In genomic region chrX:65034641-65035450, GRCh38 we compare ENCODE assay signal across 8 cellular contexts. TPM values are rescaled to one million over a fixed set of nuclear protein-coding genes. Genes with fewer than 3 reads are reported as not detected.
A peak's percentile ranks its signal among the peaks of the same experiment; 100 is the strongest.
DNase-seq lines count a peak whose midpoint lies in the region; ATAC-seq and TF ChIP-seq lines count a peak whose summit lies in the region.

Gene ZC3H12B, plus strand, starts transcription at chrX:65034826.

- peak within 1 kb of the TSS; percentile 90 for H2AFZ ChIP-seq in Loucy (ENCODE audit: low read length)

- H3K4me3 Mint-ChIP-seq in chondrocyte (ENCODE audit: unreplicated experiment) = peak within 1 kb of the TSS; percentile 82

- peaks cover 6% of the 10 kb centered on the region for H3K4me1 Mint-ChIP-seq in chondrocyte (ENCODE audit: low read depth)

- H3K4me1 ChIP-seq in Loucy (ENCODE audit: insufficient read depth, low read length, poor library complexity, severe bottlenecking) = peaks cover 20% of the 10 kb centered on the region

- peak within 1 kb of the TSS; percentile 94 for H3K4me3 ChIP-seq in Loucy (ENCODE audit: low read length, poor library complexity, severe bottlenecking)

- peaks cover 9% of the 10 kb centered on the region for H3K9me3 Mint-ChIP-seq in chondrocyte (ENCODE audit: low read depth)

- no peaks in the 10 kb centered on the region for H3K27me3 ChIP-seq in Loucy (ENCODE audit: insufficient read depth, low read length, poor library complexity, severe bottlenecking)

- DNase-seq in ELR (ENCODE audit: low read depth) (peak; percentile 72), chondrocyte (ENCODE audit: low spot score) (peak; percentile 88), kidney tubule cell (ENCODE audit: low spot score) (peak; percentile 79), NCI-H2107 (lab: John Stamatoyannopoulos, UW) (no peak)
- peak; percentile 76 for DNase-seq in activated CD4-positive, CD25-positive, alpha-beta regulatory T cell treated with anti-CD3 and anti-CD28 coated beads, Interleukin-2, amount 50 U/mL, for 72 hours
- DNase-seq in stimulated activated CD4-positive, alpha-beta T cell treated with anti-CD3 and anti-CD28 coated beads, Interleukin-1b, Interleukin-23, amount 100 ng/mL, for 24 hours (ENCODE audit: low read depth in 4 of 4, low spot score in 1 of 4) = peak; percentile 49 to 71 (median 64)

- peak within 1 kb of the TSS; percentile 92 for H3K27ac Mint-ChIP-seq in chondrocyte (ENCODE audit: unreplicated experiment)

- peaks cover 18% of the 10 kb centered on the region for H3K79me2 ChIP-seq in Loucy (ENCODE audit: insufficient read depth, low read length)

- no peaks in the 10 kb centered on the region for H3F3A ChIP-seq in Loucy (ENCODE audit: low read depth)

- H3K27me3 Mint-ChIP-seq in chondrocyte (ENCODE audit: low read depth) = no peaks in the 10 kb centered on the region

- H3K36me3 Mint-ChIP-seq in chondrocyte (ENCODE audit: low read depth) = no peaks in the 10 kb centered on the region

- H3K36me3 ChIP-seq in Loucy (ENCODE audit: insufficient read depth, low read length) = no peaks in the 10 kb centered on the region

- no peaks in the 10 kb centered on the region for H4K20me1 ChIP-seq in Loucy (ENCODE audit: insufficient read depth, low read length, poor library complexity, severe bottlenecking)

- H3K9me3 ChIP-seq in Loucy (ENCODE audit: insufficient read depth, low read depth, low read length) = no peaks in the 10 kb centered on the region

- ATAC-seq in GM21825 (IDR thresholded peaks at IDR 0.05; ENCODE audit: unreplicated experiment) = peak; percentile 96

- H3K4me2 ChIP-seq in Loucy (ENCODE audit: low read depth, low read length, poor library complexity, severe bottlenecking) = peak within 1 kb of the TSS; percentile 86

- H3K9ac ChIP-seq in Loucy (ENCODE audit: low read depth, low read length, poor library complexity, severe bottlenecking) = peak within 1 kb of the TSS; percentile 90

- H3K9me2 ChIP-seq in Loucy (replicated peaks; ENCODE audit: low read depth, low read length) = no peaks in the 10 kb centered on the region

- peak; percentile 48 for TF ChIP-seq CTCF in Loucy (conservative IDR thresholded peaks at IDR 0.05; ENCODE audit: low read length)
- peak; percentile 77 for TF ChIP-seq CTCF in chondrocyte (IDR thresholded peaks at IDR 0.05)

RNA-seq across cellular contexts. Expression of gene ZC3H12B, which starts in this region (rescaled TPM):
- 1.3 to 2.0 TPM (median 1.6 TPM) in 3 replicates for total RNA-seq in chondrocyte
